Comparison of ENCODE assay signal across 11 cellular contexts in the genomic region with DNA sequence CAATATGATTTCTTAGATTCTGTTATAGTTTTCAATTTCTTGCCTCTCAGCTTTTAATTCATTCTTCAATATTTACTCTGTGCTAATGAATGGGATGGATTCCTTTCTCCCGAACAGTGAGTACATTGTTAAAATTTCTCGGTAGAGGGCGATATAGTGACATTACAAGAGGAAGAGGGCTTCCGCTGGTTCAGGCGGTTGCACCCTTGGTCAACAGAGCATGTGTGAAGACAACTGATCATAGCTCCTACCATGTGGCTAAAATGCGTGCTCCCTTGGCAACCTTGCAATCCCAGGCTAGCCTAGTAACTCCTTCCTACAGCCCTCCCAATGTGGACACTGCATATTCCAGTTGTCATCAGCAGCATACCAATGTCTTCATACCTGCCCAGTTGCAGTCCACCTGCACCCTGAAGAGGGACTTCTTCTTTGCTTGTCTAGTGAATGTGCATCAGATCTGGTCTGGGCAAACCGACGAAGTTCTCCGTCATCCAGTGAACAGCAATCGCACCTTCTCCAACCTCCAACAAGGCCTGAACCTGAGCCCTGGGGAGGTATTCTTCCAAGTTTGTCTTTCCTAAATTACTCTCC.
DNase-seq lines count a peak whose midpoint lies in the region; ATAC-seq lines count a peak whose summit lies in the region.
"Had no signal": no experiment of that assay in that cellular context is flagged by ENCODE, and none has a peak within 500 bp of the region (broad histone marks: within the 10 kb centered on the region; RNA-seq: fewer than 3 reads in every experiment).

No MANE protein-coding gene starts in this region.

- no peak overlapping the region for H3K4me3 ChIP-seq in right cardiac atrium (ENCODE audit: low read length)
- H3K4me3 ChIP-seq: SK-N-MC had no signal

- H3K4me1 ChIP-seq in right cardiac atrium (ENCODE audit: control insufficient read depth, insufficient read depth, low read length), result no peaks in the 10 kb centered on the region

- H3K27ac ChIP-seq in right cardiac atrium (ENCODE audit: low read length), result no peak overlapping the region
- H3K27ac ChIP-seq: SK-N-MC had no signal

- WGBS in right cardiac atrium, result 58% methylated on average over 10 of the region's 10 CpGs

- peak; percentile 53 for ATAC-seq in GM21529 (IDR thresholded peaks at IDR 0.05; ENCODE audit: unreplicated experiment)
- ATAC-seq in right cardiac atrium, result no peak

- intact Hi-C loops in right cardiac atrium (cut with DNase I), result no loop called here

- no peaks in the 10 kb centered on the region for H3K9me3 ChIP-seq in right cardiac atrium (ENCODE audit: control insufficient read depth, low read length)

- H3K27me3 ChIP-seq in right cardiac atrium (ENCODE audit: control insufficient read depth, insufficient read depth), result no peaks in the 10 kb centered on the region

- DNase-seq in A172 (ENCODE audit: low spot score) (peak; percentile 16), NCI-H82 treated with DMSO at 0.1 percent for 48 hours (lab: John Stamatoyannopoulos, UW; ENCODE audit: unreplicated experiment) (peak; percentile 37), right cardiac atrium (peak in 2 of 3 donors; percentile 21 to 44), COR-L47 (lab: John Stamatoyannopoulos, UW) (no peak), KBM-7 (no peak), AG08396 (ENCODE audit: low spot score) (no peak), amygdala (lab: John Stamatoyannopoulos, UW) (no peak)
- DNase-seq: activated naive CD8-positive, alpha-beta T cell treated with anti-CD3 and anti-CD28 coated beads, Interleukin-2, amount 10 ng/mL, durations not matched to agents 7 days and 5 days; DMS153 had no signal

- in situ Hi-C loops in KBM-7 (cut with MboI; ENCODE audit: low pct_unique_long_range_greater_than_20kb, low sequenced_read_pairs), result no loop called here

Comparison
In these comparisons a context has a peak if more than half of its experiments do, and no peak if none do; other contexts are left out.
1. DNase-seq: peak in A172 (single experiment), NCI-H82 treated with DMSO at 0.1 percent for 48 hours (single experiment) and right cardiac atrium (2 of 3); none in COR-L47 (single experiment), KBM-7 (single experiment), AG08396 (single experiment) and amygdala (0 of 56).